22 cellular contexts compared by ENCODE assay signal in genomic region chr3:130395331-130395730, GRCh38. TPM values are rescaled to one million over a fixed set of nuclear protein-coding genes. Genes with fewer than 3 reads are reported as not detected.
"Had no signal": no experiment of that assay in that cellular context is flagged by ENCODE, and none has a peak within 500 bp of the region (broad histone marks: within the 10 kb centered on the region; RNA-seq: fewer than 3 reads in every experiment).

No MANE protein-coding gene starts in this region.

- H3K9me3 Mint-ChIP-seq: neural crest cell had no signal

- H3K27ac Mint-ChIP-seq: activated naive CD4-positive, alpha-beta T cell treated with anti-CD3 and anti-CD28 coated beads, Interleukin-2, amount 50 U/mL, for 24 hours; naive B cell; progenitor cell of endocrine pancreas had no signal

- H3K4me3 Mint-ChIP-seq: activated naive CD4-positive, alpha-beta T cell treated with anti-CD3 and anti-CD28 coated beads, Interleukin-2, amount 50 U/mL, for 24 hours; naive B cell; neural crest cell had no signal

- ATAC-seq: mucosa of descending colon, right cardiac atrium had no signal

- H3K9me3 ChIP-seq: left ventricle myocardium inferior, mucosa of descending colon, stomach, upper lobe of left lung had no signal

- H3K4me3 ChIP-seq: dorsolateral prefrontal cortex, left ventricle myocardium inferior, mucosa of descending colon, skin epidermis, stomach, upper lobe of left lung had no signal

- H3K27ac ChIP-seq: dorsolateral prefrontal cortex, epithelial cell of prostate, left ventricle myocardium inferior, skin epidermis, stomach, upper lobe of left lung, WERI-Rb-1 had no signal

- H3K4me1 ChIP-seq: left ventricle myocardium inferior, stomach, upper lobe of left lung had no signal

- H3K4me1 Mint-ChIP-seq: activated naive CD4-positive, alpha-beta T cell treated with anti-CD3 and anti-CD28 coated beads, Interleukin-2, amount 50 U/mL, for 24 hours; naive B cell; neural crest cell had no signal

- H3K27me3 ChIP-seq: dorsolateral prefrontal cortex, stomach, upper lobe of left lung had no signal

- H3K36me3 ChIP-seq: left ventricle myocardium inferior, stomach, upper lobe of left lung, WERI-Rb-1 had no signal

- DNase-seq: activated CD4-positive, alpha-beta T cell treated with anti-CD3 and anti-CD28 coated beads, Interleukin-2, amount 50 U/mL, for 4 hours; activated gamma-delta T cell; dorsolateral prefrontal cortex; foreskin melanocyte; left ventricle myocardium inferior; mucosa of descending colon; naive B cell; right cardiac atrium; stimulated activated CD4-positive, alpha-beta T cell treated with anti-CD3 and anti-CD28 coated beads, Interleukin-4, amount 100 ng/mL, for 1 hour; stomach; T-helper 2 cell; upper lobe of left lung; WERI-Rb-1 had no signal

- H3K36me3 Mint-ChIP-seq: activated naive CD4-positive, alpha-beta T cell treated with anti-CD3 and anti-CD28 coated beads, Interleukin-2, amount 50 U/mL, for 24 hours had no signal

RNA-seq across cellular contexts. Expression of gene COL6A5, which starts 49.9 kb away (rescaled TPM):
- total RNA-seq: activated CD8-positive, alpha-beta memory T cell treated with anti-CD3 and anti-CD28 coated beads for 36 hours; cardiac septum; kidney epithelial cell; left ventricle myocardium inferior; mammary epithelial cell; neural crest cell; progenitor cell of endocrine pancreas; right cardiac atrium had no signal
